20 cellular contexts compared by ENCODE assay signal in the genomic region with DNA sequence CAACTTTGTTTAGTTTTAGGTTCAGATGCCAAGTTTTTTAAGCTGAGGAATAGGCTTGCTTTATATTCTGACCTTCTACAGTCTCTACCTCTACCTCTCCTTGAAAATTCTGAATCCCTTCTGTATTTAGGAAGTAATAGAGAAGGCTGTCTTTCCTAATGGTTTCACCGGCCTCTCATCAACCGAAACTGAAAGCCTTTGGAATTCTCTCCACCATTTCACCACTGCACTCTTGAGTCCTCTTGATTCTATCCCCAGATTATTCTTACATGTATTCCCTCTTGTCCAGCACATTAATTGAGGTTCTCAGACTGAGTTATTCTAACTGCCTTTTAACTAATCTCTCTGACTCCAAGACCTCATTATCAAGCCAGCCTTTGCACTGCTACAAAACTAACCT.
A peak's percentile ranks its signal among the peaks of the same experiment; 100 is the strongest.
DNase-seq lines count a peak whose midpoint lies in the region; ATAC-seq and TF ChIP-seq lines count a peak whose summit lies in the region.
"Had no signal": no experiment of that assay in that cellular context is flagged by ENCODE, and none has a peak within 500 bp of the region (broad histone marks: within the 10 kb centered on the region; RNA-seq: fewer than 3 reads in every experiment).

No MANE protein-coding gene starts in this region.

- TF ChIP-seq POLR2A in esophagus squamous epithelium (IDR thresholded peaks at IDR 0.05): no peak

- H3K9me3 ChIP-seq in esophagus squamous epithelium: no peaks in the 10 kb centered on the region
- H3K9me3 ChIP-seq: BLaER1, SJCRH30 had no signal

- H3K27ac ChIP-seq in HL-60 (replicated peaks): peak overlapping the region; percentile 18
- H3K27ac ChIP-seq in substantia nigra (ENCODE audit: low read depth, low read length, poor library complexity, severe bottlenecking): peak overlapping the region; percentile 88
- peak overlapping the region in 1 of 4 donors; percentile 15 for H3K27ac ChIP-seq in esophagus squamous epithelium
- H3K27ac ChIP-seq: BLaER1, RWPE1, SJCRH30 had no signal

- no peak for DNase-seq in HL-60 (ENCODE audit: low read depth in 1 of 2, low spot score in 1 of 2)
- DNase-seq in amniotic epithelial cell (ENCODE audit: low read depth): peak; percentile 15
- DNase-seq in left lobe of liver (ENCODE audit: low spot score): no peak
- no peak for DNase-seq in substantia nigra (lab: John Stamatoyannopoulos, UW)
- DNase-seq in SW 1271 (lab: John Stamatoyannopoulos, UW): no peak
- DNase-seq in esophagus squamous epithelium (lab: John Stamatoyannopoulos, UW): no peak
- DNase-seq in SW480 (ENCODE audit: low spot score): no peak
- DNase-seq: COR-L47, DMS53, HCEC 1CT, NCI-H146, NCI-H2081 treated with DMSO at 0.1 percent for 48 hours, NCI-H2227 treated with DMSO at 0.1 percent for 48 hours, NCI-H524 treated with DMSO at 0.1 percent for 48 hours, OCI-M1, SJCRH30 had no signal

- H3K36me3 ChIP-seq in esophagus squamous epithelium: no peaks in the 10 kb centered on the region
- H3K36me3 ChIP-seq: BLaER1, SJCRH30 had no signal

- TF ChIP-seq CTCF in HL-60 (IDR thresholded peaks at IDR 0.05; ENCODE audit: insufficient read depth, low read length) (no peak), esophagus squamous epithelium (IDR thresholded peaks at IDR 0.05) (no peak)

- peaks cover 0 to 23% (median 0%) of the 10 kb centered on the region in 3 donors for H3K4me1 ChIP-seq in esophagus squamous epithelium

- ATAC-seq in left lobe of liver: peak; percentile 28
- ATAC-seq in GM19395 (IDR thresholded peaks at IDR 0.05; ENCODE audit: unreplicated experiment): no peak
- ATAC-seq: GM12878 had no signal

- H3K27me3 ChIP-seq in HL-60 (ENCODE audit: insufficient read depth, poor library complexity, severe bottlenecking) (no peaks in the 10 kb centered on the region), esophagus squamous epithelium (no peaks in the 10 kb centered on the region)
- H3K27me3 ChIP-seq: BLaER1, SJCRH30 had no signal

- intact Hi-C loops in esophagus squamous epithelium (cut with DNase I): no loop called here

- WGBS in esophagus squamous epithelium, 2 donors: 69 to 76% methylated on average over 2 of the region's 2 CpGs

- H3K4me3 ChIP-seq in HL-60 (replicated peaks; ENCODE audit: insufficient read depth, low read length) (no peak overlapping the region), esophagus squamous epithelium (no peak overlapping the region)
- H3K4me3 ChIP-seq: BLaER1, GM12878, SJCRH30 had no signal
